Comparison of ENCODE assay signal across 1 cellular context in genomic region chr9:136328011-136328621, GRCh38.
TF ChIP-seq lines count a peak whose summit lies in the region.

No MANE protein-coding gene starts in this region.

TF ChIP-seq in H1, 55 proteins besides CTCF, POLR2A, EP300 and RAD21:
- TF ChIP-seq BACH1 (IDR thresholded peaks at IDR 0.05; ENCODE audit: low read length) = no peak
- no peak for TF ChIP-seq SRF (IDR thresholded peaks at IDR 0.05; ENCODE audit: low read depth, low read length)
- TF ChIP-seq CREB1 (IDR thresholded peaks at IDR 0.05) = no peak
- no peak for TF ChIP-seq CHD2 (IDR thresholded peaks at IDR 0.05; ENCODE audit: low read length)
- TF ChIP-seq SUZ12 (IDR thresholded peaks at IDR 0.05; ENCODE audit: low read length) = no peak
- no peak for TF ChIP-seq JUND (IDR thresholded peaks at IDR 0.05; ENCODE audit: low read length)
- no peak for TF ChIP-seq PHF8 (conservative IDR thresholded peaks at IDR 0.05; ENCODE audit: low read depth, low read length)
- TF ChIP-seq CTBP2 (IDR thresholded peaks at IDR 0.05; ENCODE audit: borderline replicate concordance, insufficient read depth, insufficient read length, low read length) = no peak
- no peak for TF ChIP-seq ASH2L (IDR thresholded peaks at IDR 0.05; ENCODE audit: low read length)
- no peak for TF ChIP-seq NANOG (IDR thresholded peaks at IDR 0.05; ENCODE audit: insufficient read depth, low read depth, low read length, poor library complexity, severe bottlenecking)
- no peak for TF ChIP-seq EZH2 (IDR thresholded peaks at IDR 0.05; ENCODE audit: low read depth, low read length, severe bottlenecking)
- no peak for TF ChIP-seq CHD1 (IDR thresholded peaks at IDR 0.05; ENCODE audit: low read depth, low read length)
- no peak for TF ChIP-seq BRCA1 (IDR thresholded peaks at IDR 0.05; ENCODE audit: low read depth, low read length)
- TF ChIP-seq TAF1 (IDR thresholded peaks at IDR 0.05; ENCODE audit: low read depth, low read length) = no peak
- no peak for TF ChIP-seq NRF1 (IDR thresholded peaks at IDR 0.05; ENCODE audit: low read depth, low read length)
- no peak for TF ChIP-seq GTF2F1 (IDR thresholded peaks at IDR 0.05; ENCODE audit: borderline replicate concordance, low read depth, low read length)
- no peak for TF ChIP-seq BCL11A (IDR thresholded peaks at IDR 0.05; ENCODE audit: low read depth in 2 of 2, low read length in 2 of 2)
- no peak for TF ChIP-seq CEBPB (IDR thresholded peaks at IDR 0.05; ENCODE audit: low read depth, low read length)
